ENCODE assay signal across 16 cellular contexts in genomic region chr12:66624806-66625205, GRCh38. TPM values are rescaled to one million over a fixed set of nuclear protein-coding genes. Genes with fewer than 3 reads are reported as not detected.
DNase-seq lines count a peak whose midpoint lies in the region; ATAC-seq, FAIRE-seq and TF ChIP-seq lines count a peak whose summit lies in the region.
"Had no signal": no experiment of that assay in that cellular context is flagged by ENCODE, and none has a peak within 500 bp of the region (broad histone marks: within the 10 kb centered on the region; RNA-seq: fewer than 3 reads in every experiment).

No MANE protein-coding gene starts in this region.

- ATAC-seq in GM19043 (IDR thresholded peaks at IDR 0.05; ENCODE audit: low read depth, unreplicated experiment) (peak; percentile 48), HG02588 (IDR thresholded peaks at IDR 0.05; ENCODE audit: unreplicated experiment) (peak; percentile 55), HG03378 (IDR thresholded peaks at IDR 0.05; ENCODE audit: unreplicated experiment) (peak; percentile 70), pancreas (no peak)
- ATAC-seq: activated naive CD8-positive, alpha-beta T cell treated with anti-CD3 and anti-CD28 coated beads, Interleukin-2, amount 50 U/mL, for 24 hours had no signal

- H3K4me1 ChIP-seq in DOHH2 (ENCODE audit: control insufficient read depth, low read length) (peaks cover 97% of the 10 kb centered on the region), pancreas (peaks cover 0 to 17% (median 13%) of the 10 kb centered on the region in 3 donors), esophagus squamous epithelium (no peaks in the 10 kb centered on the region)

- intact Hi-C loops in pancreas (cut with DNase I), result no loop called here
- intact Hi-C loops in esophagus squamous epithelium (cut with DNase I), result no loop called here

- no peak for FAIRE-seq in pancreas (lab: Jason Lieb, UNC)
- FAIRE-seq: A204.1, colon, HTR-8/SVneo had no signal

- peak overlapping the region; percentile 81 for H3K4me2 ChIP-seq in DOHH2 (ENCODE audit: low read length)

- H3K36me3 ChIP-seq in DOHH2 (ENCODE audit: control insufficient read depth, low read length), result peaks cover 2% of the 10 kb centered on the region; the same call in 1 of the 2 replicates
- H3K36me3 ChIP-seq in pancreas, result no peaks in the 10 kb centered on the region
- no peaks in the 10 kb centered on the region for H3K36me3 ChIP-seq in esophagus squamous epithelium
- H3K36me3 ChIP-seq: ovary, transverse colon had no signal

- peak overlapping the region; percentile 77 for H3K27ac ChIP-seq in DOHH2 (ENCODE audit: low read depth, low read length)
- H3K27ac ChIP-seq in pancreas, result no peak overlapping the region
- no peak overlapping the region for H3K27ac ChIP-seq in esophagus squamous epithelium
- H3K27ac ChIP-seq: ovary, transverse colon had no signal

- no peaks in the 10 kb centered on the region for H4K20me1 ChIP-seq in DOHH2 (ENCODE audit: control insufficient read depth, insufficient read depth, low read depth, low read length)

- H3K4me3 ChIP-seq in DOHH2 (ENCODE audit: low read length) (peak overlapping the region; percentile 62), pancreas (no peak overlapping the region), esophagus squamous epithelium (no peak overlapping the region)
- H3K4me3 ChIP-seq: ovary, transverse colon had no signal

- no peaks in the 10 kb centered on the region for H3K27me3 ChIP-seq in DOHH2 (ENCODE audit: control insufficient read depth, low read length)
- no peaks in the 10 kb centered on the region for H3K27me3 ChIP-seq in pancreas
- peaks cover 0 to 4% (median 0%) of the 10 kb centered on the region in 4 donors for H3K27me3 ChIP-seq in esophagus squamous epithelium
- H3K27me3 ChIP-seq: ovary, transverse colon had no signal

- peaks cover 16% of the 10 kb centered on the region; the same call in 1 of the 2 replicates for H3F3A ChIP-seq in DOHH2 (ENCODE audit: control insufficient read depth, insufficient read depth)

- DNase-seq in HPDE6-E6E7 (ENCODE audit: extremely low spot score) (no peak), pancreas (no peak), esophagus squamous epithelium (lab: John Stamatoyannopoulos, UW) (no peak), NCI-H146 (lab: John Stamatoyannopoulos, UW) (no peak)
- DNase-seq: activated naive CD8-positive, alpha-beta T cell treated with anti-CD3 and anti-CD28 coated beads, Interleukin-2, amount 50 U/mL, for 24 hours; Caco-2; NCI-H1048; ovary; transverse colon had no signal

- 86 to 93% methylated on average over 2 of the region's 2 CpGs for WGBS in pancreas, 2 donors
- 69 to 83% methylated on average over 2 of the region's 2 CpGs for WGBS in esophagus squamous epithelium, 2 donors

- no peak for TF ChIP-seq POLR2A in esophagus squamous epithelium (IDR thresholded peaks at IDR 0.05)

- H3K9me3 ChIP-seq in DOHH2 (ENCODE audit: control insufficient read depth, insufficient read depth, low read length) (no peaks in the 10 kb centered on the region), pancreas (no peaks in the 10 kb centered on the region), esophagus squamous epithelium (no peaks in the 10 kb centered on the region)
- H3K9me3 ChIP-seq: Caco-2, ovary, transverse colon had no signal

- H3K79me2 ChIP-seq in DOHH2 (ENCODE audit: control insufficient read depth, low read length), result peaks cover 3% of the 10 kb centered on the region; the same call in 1 of the 2 replicates

- TF ChIP-seq CTCF in DOHH2 (IDR thresholded peaks at IDR 0.05; ENCODE audit: low read depth, low read length, poor library complexity, severe bottlenecking), result no peak
- TF ChIP-seq CTCF in pancreas (IDR thresholded peaks at IDR 0.05), result no peak
- no peak for TF ChIP-seq CTCF in esophagus squamous epithelium (IDR thresholded peaks at IDR 0.05)

- no peaks in the 10 kb centered on the region for H3K9me2 ChIP-seq in DOHH2 (replicated peaks; ENCODE audit: control insufficient read depth, low read length)

RNA-seq across cellular contexts. Expression of gene GRIP1, which starts 54.1 kb away (rescaled TPM):
- total RNA-seq in pancreas, result 1 to 10 TPM; 4.3 to 6.8 (median 5.2) TPM
- polyA plus RNA-seq in pancreas, result under 1 TPM; 0.89 to 0.95 TPM
- total RNA-seq in esophagus squamous epithelium, result 10 to 100 TPM in 2 of 4 donors, 1 to 10 TPM in 2; 4.9 to 15.9 (median 11.0) TPM

Comparison
In these comparisons a context has a peak if more than half of its experiments do, and no peak if none do; other contexts are left out.
1. ATAC-seq: peak in GM19043 (single experiment), HG02588 (single experiment) and HG03378 (single experiment); none in pancreas (0 of 4).